Comparison of ENCODE assay signal across 7 cellular contexts in genomic region chr19:3387645-3388589, GRCh38. TPM values are rescaled to one million over a fixed set of nuclear protein-coding genes. Genes with fewer than 3 reads are reported as not detected.
A peak's percentile ranks its signal among the peaks of the same experiment; 100 is the strongest.
DNase-seq lines count a peak whose midpoint lies in the region; ATAC-seq and TF ChIP-seq lines count a peak whose summit lies in the region.

No MANE protein-coding gene starts in this region.

- peaks cover 16% of the 10 kb centered on the region for H3K36me3 ChIP-seq in lower lobe of right lung
- H3K36me3 ChIP-seq in aorta (ENCODE audit: control insufficient read depth in 1 of 2, insufficient read depth in 2 of 2, low read length in 1 of 2): no peaks in the 10 kb centered on the region

- DNase-seq in NCI-H1694 treated with DMSO at 0.1 percent for 48 hours (lab: John Stamatoyannopoulos, UW) (peak; percentile 72), cerebellar nuclear complex (lab: John Stamatoyannopoulos, UW) (peak; percentile 62 to 82), lower lobe of right lung (peak; percentile 88), aorta (peak; percentile 93 to 96), SK-N-DZ (ENCODE audit: low spot score) (no peak)
- DNase-seq in NK-92 treated with Interleukin-12 subunit alpha and Interleukin-12 subunit beta, amount 100 ng/mL, for 24 hours (lab: John Stamatoyannopoulos, UW): no peak

- H3K4me3 ChIP-seq in lower lobe of right lung (peak overlapping the region; percentile 0), aorta (ENCODE audit: low read length in 2 of 2) (no peak overlapping the region)

- 5 to 8% methylated on average over 33 to 42 of the region's 42 CpGs for WGBS in aorta, 2 donors

- intact Hi-C loops in lower lobe of right lung (cut with DNase I): no loop called here
- intact Hi-C loops in aorta (cut with DNase I): no loop called here

- H3K4me1 ChIP-seq in lower lobe of right lung (peaks cover 74% of the 10 kb centered on the region), aorta (ENCODE audit: control insufficient read depth in 1 of 2, insufficient read depth in 2 of 2, low read length in 2 of 2) (peaks cover 0 to 1% of the 10 kb centered on the region in 2 donors)

- H3K9me3 ChIP-seq in lower lobe of right lung (no peaks in the 10 kb centered on the region), aorta (ENCODE audit: control insufficient read depth, low read length) (no peaks in the 10 kb centered on the region)

- no peaks in the 10 kb centered on the region for H3K27me3 ChIP-seq in lower lobe of right lung (ENCODE audit: low read depth)
- H3K27me3 ChIP-seq in aorta (ENCODE audit: control insufficient read depth in 1 of 2, insufficient read depth in 2 of 2, low read length in 1 of 2): no peaks in the 10 kb centered on the region

- H3K27ac ChIP-seq in lower lobe of right lung: peak overlapping the region; percentile 51
- H3K27ac ChIP-seq in aorta (ENCODE audit: low read depth in 1 of 2, low read length in 2 of 2): peak overlapping the region in 1 of 2 donors; percentile 70

- ATAC-seq in lower lobe of right lung (peak; percentile 89 to 94), aorta (ENCODE audit: low FRiP score) (peak; percentile 89), HG03442 (IDR thresholded peaks at IDR 0.05; ENCODE audit: unreplicated experiment) (no peak)

- TF ChIP-seq CTCF in lower lobe of right lung (IDR thresholded peaks at IDR 0.05): no peak

RNA-seq across cellular contexts. Expression of gene NFIC, which starts 21.5 kb away (rescaled TPM):
- total RNA-seq in lower lobe of right lung (132 TPM), aorta (100 to 1,000 TPM; 175 to 188 TPM)
- 10 to 100 TPM; 37.5 to 37.7 TPM for polyA plus RNA-seq in aorta
- 3.0 and 3.3 TPM in 2 replicates for polyA plus RNA-seq in SK-N-DZ (2014; cell fraction: cytosol; rRNA removed)
- 1.5 and 2.7 TPM in 2 replicates for polyA plus RNA-seq in SK-N-DZ (2014; cell fraction: nucleus; rRNA removed)

Comparison
In these comparisons a context has a peak if more than half of its experiments do, and no peak if none do; other contexts are left out.
1. DNase-seq: peak in NCI-H1694 treated with DMSO at 0.1 percent for 48 hours (single experiment), cerebellar nuclear complex (2 of 2), lower lobe of right lung (single experiment) and aorta (2 of 2); none in NK-92 treated with Interleukin-12 subunit alpha and Interleukin-12 subunit beta, amount 100 ng/mL, for 24 hours (single experiment) and SK-N-DZ (single experiment).